1 cellular context compared by ENCODE assay signal in the genomic region with DNA sequence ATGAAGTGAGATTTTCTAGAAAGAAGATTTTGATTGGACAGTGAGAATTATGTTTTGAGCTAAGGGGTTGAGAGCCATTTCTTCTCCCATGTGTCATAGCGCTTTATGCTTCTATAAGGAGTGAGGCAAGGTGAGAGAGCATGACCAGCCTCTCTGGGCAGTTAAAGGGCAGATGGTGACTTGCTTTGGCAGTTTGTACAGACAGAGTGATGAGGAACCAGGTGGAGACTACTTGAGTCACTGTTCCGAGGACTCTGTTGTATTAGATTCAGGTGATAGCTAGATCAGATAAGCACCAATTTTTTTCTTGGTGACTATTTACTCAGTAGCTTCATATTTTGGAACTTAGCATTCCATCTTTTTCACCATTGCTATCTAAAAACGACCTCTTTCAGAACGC.
TF ChIP-seq lines count a peak whose summit lies in the region.

No MANE protein-coding gene starts in this region.

TF ChIP-seq in H1, 55 proteins besides CTCF, POLR2A, EP300 and RAD21:
- TF ChIP-seq KDM4A (IDR thresholded peaks at IDR 0.05; ENCODE audit: low read depth, low read length, severe bottlenecking) (no peak), SP2 (IDR thresholded peaks at IDR 0.05; ENCODE audit: low read length) (no peak), SIRT6 (IDR thresholded peaks at IDR 0.05; ENCODE audit: low read length) (no peak), TAF7 (optimal IDR thresholded peaks at IDR 0.05; ENCODE audit: borderline replicate concordance, low read depth, low read length) (no peak), SRF (IDR thresholded peaks at IDR 0.05; ENCODE audit: low read depth, low read length) (no peak), KDM5A (IDR thresholded peaks at IDR 0.05; ENCODE audit: low read length) (no peak), TBP (IDR thresholded peaks at IDR 0.05; ENCODE audit: low read depth, low read length) (no peak), RNF2 (IDR thresholded peaks at IDR 0.05; ENCODE audit: borderline replicate concordance, low read depth, low read length, missing control alignments, poor library complexity, severe bottlenecking) (no peak), HDAC6 (IDR thresholded peaks at IDR 0.05; ENCODE audit: low read depth, low read length) (no peak), CTBP2 (IDR thresholded peaks at IDR 0.05; ENCODE audit: borderline replicate concordance, insufficient read depth, insufficient read length, low read length) (no peak), SP1 (IDR thresholded peaks at IDR 0.05; ENCODE audit: low read depth, low read length) (no peak), EGR1 (IDR thresholded peaks at IDR 0.05; ENCODE audit: borderline replicate concordance, low read depth, low read length) (no peak), HDAC2 (IDR thresholded peaks at IDR 0.05; ENCODE audit: borderline replicate concordance in 1 of 2, low read depth in 2 of 2, low read length in 2 of 2) (no peak), MAFK (IDR thresholded peaks at IDR 0.05; ENCODE audit: low read depth, low read length) (no peak), ASH2L (IDR thresholded peaks at IDR 0.05; ENCODE audit: low read length) (no peak), CHD7 (IDR thresholded peaks at IDR 0.05; ENCODE audit: insufficient replicate concordance, low read length) (no peak), YY1 (IDR thresholded peaks at IDR 0.05; ENCODE audit: low read depth, low read length) (no peak)
